Comparison of ENCODE assay signal across 13 cellular contexts in the genomic region with DNA sequence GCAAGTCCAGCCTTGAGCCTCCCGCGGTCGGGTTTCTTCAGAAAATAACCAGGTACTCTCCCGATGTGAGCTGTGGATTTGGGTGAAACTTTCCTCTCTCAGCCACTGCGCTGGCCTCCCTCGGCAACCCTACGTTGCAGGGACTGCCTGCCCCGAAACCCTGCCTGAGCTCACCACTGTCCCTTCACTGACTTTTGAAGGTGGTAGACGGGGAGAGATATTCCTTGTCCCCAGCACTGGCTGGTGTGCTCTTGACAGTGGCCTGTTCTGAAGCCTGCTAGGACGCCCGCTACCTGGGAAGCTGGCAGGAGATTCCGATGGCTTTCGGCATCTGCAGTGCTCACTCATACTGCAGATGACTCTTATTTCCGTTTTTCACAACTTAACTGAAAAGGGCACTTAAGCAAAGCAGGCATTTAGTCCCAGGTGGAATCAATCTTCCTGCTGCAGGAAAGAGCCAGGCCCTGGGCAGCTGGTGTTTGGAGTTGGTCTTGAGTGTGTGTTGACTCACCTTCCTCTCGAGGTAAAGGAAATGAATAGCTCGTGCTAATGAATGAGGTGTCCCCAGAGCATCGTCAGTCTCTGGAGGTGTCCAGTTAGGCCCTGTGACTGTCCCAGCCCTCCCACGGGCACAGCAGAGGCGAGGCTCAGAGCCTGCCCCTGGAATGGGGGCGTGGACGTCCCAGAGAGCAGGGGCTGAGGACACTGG.
A peak's percentile ranks its signal among the peaks of the same experiment; 100 is the strongest.
DNase-seq lines count a peak whose midpoint lies in the region; ATAC-seq and TF ChIP-seq lines count a peak whose summit lies in the region.
"Had no signal": no experiment of that assay in that cellular context is flagged by ENCODE, and none has a peak within 500 bp of the region (broad histone marks: within the 10 kb centered on the region; RNA-seq: fewer than 3 reads in every experiment).

No MANE protein-coding gene starts in this region.

- no peaks in the 10 kb centered on the region for H3K4me1 ChIP-seq in right atrium auricular region
- H3K4me1 ChIP-seq: vagina had no signal

- H3K4me3 Mint-ChIP-seq in activated T-helper 17 cell treated with anti-CD3 and anti-CD28 coated beads, Interleukin-2, amount 50 U/mL, for 72 hours, result no peak overlapping the region
- H3K4me3 Mint-ChIP-seq in memory B cell, result peak overlapping the region; percentile 37
- H3K4me3 Mint-ChIP-seq: nephron had no signal

- peaks cover 3% of the 10 kb centered on the region for H3K4me1 Mint-ChIP-seq in activated T-helper 17 cell treated with anti-CD3 and anti-CD28 coated beads, Interleukin-2, amount 50 U/mL, for 72 hours
- peaks cover 47% of the 10 kb centered on the region for H3K4me1 Mint-ChIP-seq in memory B cell

- H3K9me3 Mint-ChIP-seq in activated T-helper 17 cell treated with anti-CD3 and anti-CD28 coated beads, Interleukin-2, amount 50 U/mL, for 72 hours, result no peaks in the 10 kb centered on the region
- peaks cover 3% of the 10 kb centered on the region for H3K9me3 Mint-ChIP-seq in memory B cell
- H3K9me3 Mint-ChIP-seq: nephron had no signal

- H3K27ac ChIP-seq in right atrium auricular region, result no peak overlapping the region
- H3K27ac ChIP-seq: vagina had no signal

- no peaks in the 10 kb centered on the region for H3K36me3 ChIP-seq in right atrium auricular region
- H3K36me3 ChIP-seq: vagina had no signal

- no peaks in the 10 kb centered on the region for H3K27me3 ChIP-seq in right atrium auricular region
- H3K27me3 ChIP-seq: vagina had no signal

- H3K27me3 Mint-ChIP-seq in activated T-helper 17 cell treated with anti-CD3 and anti-CD28 coated beads, Interleukin-2, amount 50 U/mL, for 72 hours, result no peaks in the 10 kb centered on the region
- H3K27me3 Mint-ChIP-seq in memory B cell, result no peaks in the 10 kb centered on the region

- H3K36me3 Mint-ChIP-seq in activated T-helper 17 cell treated with anti-CD3 and anti-CD28 coated beads, Interleukin-2, amount 50 U/mL, for 72 hours (ENCODE audit: low read depth), result no peaks in the 10 kb centered on the region
- H3K36me3 Mint-ChIP-seq in memory B cell, result peaks cover 6% of the 10 kb centered on the region

- no peak overlapping the region for H3K4me3 ChIP-seq in right atrium auricular region
- H3K4me3 ChIP-seq: vagina had no signal

- DNase-seq in GM04504 (ENCODE audit: low read depth), result peak; percentile 11
- DNase-seq in NCI-H187 treated with DMSO at 0.1 percent for 48 hours (lab: John Stamatoyannopoulos, UW), result peak; percentile 72
- no peak for DNase-seq in memory B cell (ENCODE audit: low spot score in 2 of 2)
- DNase-seq in ureter (ENCODE audit: low spot score), result no peak
- no peak for DNase-seq in HuH-7 (ENCODE audit: low spot score)
- DNase-seq in right atrium auricular region (ENCODE audit: low spot score), result no peak
- DNase-seq: activated CD4-positive, alpha-beta T cell treated with anti-CD3 and anti-CD28 coated beads for 48 hours; aorta; NK-92 treated with Interleukin-12 subunit alpha and Interleukin-12 subunit beta, amount 100 ng/mL, for 24 hours had no signal

- no peak for TF ChIP-seq CTCF in right atrium auricular region (IDR thresholded peaks at IDR 0.05)

- no peaks in the 10 kb centered on the region for H3K9me3 ChIP-seq in right atrium auricular region
- H3K9me3 ChIP-seq: vagina had no signal

- peak; percentile 43 for ATAC-seq in activated T-helper 17 cell treated with anti-CD3 and anti-CD28 coated beads, Interleukin-2, amount 50 U/mL, for 72 hours (replicated peaks)
- ATAC-seq in memory B cell (ENCODE audit: low read depth) (no peak), HG03108 (IDR thresholded peaks at IDR 0.05; ENCODE audit: unreplicated experiment) (no peak)

- no peak overlapping the region for H3K27ac Mint-ChIP-seq in activated T-helper 17 cell treated with anti-CD3 and anti-CD28 coated beads, Interleukin-2, amount 50 U/mL, for 72 hours
- no peak overlapping the region for H3K27ac Mint-ChIP-seq in memory B cell

Comparison
In these comparisons a context has a peak if more than half of its experiments do, and no peak if none do; other contexts are left out.
1. DNase-seq: peak in GM04504 (single experiment) and NCI-H187 treated with DMSO at 0.1 percent for 48 hours (single experiment); none in memory B cell (0 of 2), ureter (single experiment), HuH-7 (single experiment) and right atrium auricular region (single experiment).